ENCODE assay signal across 21 cellular contexts in genomic region chr7:20164420-20165145, GRCh38. TPM values are rescaled to one million over a fixed set of nuclear protein-coding genes. Genes with fewer than 3 reads are reported as not detected.
A peak's percentile ranks its signal among the peaks of the same experiment; 100 is the strongest.
DNase-seq lines count a peak whose midpoint lies in the region; ATAC-seq, FAIRE-seq and TF ChIP-seq lines count a peak whose summit lies in the region.
"Had no signal": no experiment of that assay in that cellular context is flagged by ENCODE, and none has a peak within 500 bp of the region (broad histone marks: within the 10 kb centered on the region; RNA-seq: fewer than 3 reads in every experiment).

No MANE protein-coding gene starts in this region.

- no peaks in the 10 kb centered on the region for H3K4me1 Mint-ChIP-seq in astrocyte (ENCODE audit: low read depth, unreplicated experiment)
- H3K4me1 Mint-ChIP-seq in activated CD4-positive, alpha-beta T cell treated with anti-CD3 and anti-CD28 coated beads for 36 hours = no peaks in the 10 kb centered on the region
- H3K4me1 Mint-ChIP-seq: activated naive CD8-positive, alpha-beta T cell treated with anti-CD3 and anti-CD28 coated beads, Interleukin-2, amount 10 ng/mL, durations not matched to agents 7 days and 5 days had no signal

- no peak overlapping the region for H3K4me2 ChIP-seq in astrocyte (ENCODE audit: low read length)

- H3K27ac ChIP-seq in astrocyte (ENCODE audit: low read depth, low read length) = no peak overlapping the region
- H3K27ac ChIP-seq in lower lobe of right lung = peak overlapping the region; percentile 27
- H3K27ac ChIP-seq: C4-2B, ovary, SJCRH30 had no signal

- H3K27me3 Mint-ChIP-seq in astrocyte (ENCODE audit: low read depth, unreplicated experiment) = no peaks in the 10 kb centered on the region
- no peaks in the 10 kb centered on the region for H3K27me3 Mint-ChIP-seq in activated CD4-positive, alpha-beta T cell treated with anti-CD3 and anti-CD28 coated beads for 36 hours
- H3K27me3 Mint-ChIP-seq: activated naive CD8-positive, alpha-beta T cell treated with anti-CD3 and anti-CD28 coated beads, Interleukin-2, amount 10 ng/mL, durations not matched to agents 7 days and 5 days; stimulated activated naive CD8-positive, alpha-beta T cell treated with anti-CD3 and anti-CD28 coated beads, Interleukin-15, Interleukin-2, amounts not matched to agents 100 ng/mL and 50 ng/mL, for 24 hours had no signal

- DNase-seq in CD1c-positive myeloid dendritic cell (ENCODE audit: extremely low spot score) = peak; percentile 30
- peak; percentile 90 for DNase-seq in HS-5 (ENCODE audit: low read depth)
- peak; percentile 84 for DNase-seq in astrocyte (ENCODE audit: low read depth)
- DNase-seq in lower lobe of right lung = no peak
- DNase-seq in NCI-H1092 treated with DMSO at 0.1 percent for 48 hours (lab: John Stamatoyannopoulos, UW) = no peak
- DNase-seq in activated CD4-positive, alpha-beta T cell treated with anti-CD3 and anti-CD28 coated beads for 36 hours = no peak
- DNase-seq: activated CD4-positive, alpha-beta T cell treated with anti-CD3 and anti-CD28 coated beads, Interleukin-2, amount 50 U/mL, for 48 hours; activated naive CD8-positive, alpha-beta T cell treated with anti-CD3 and anti-CD28 coated beads, Interleukin-2, amount 10 ng/mL, durations not matched to agents 7 days and 5 days; activated T-cell treated with anti-CD3 and anti-CD28 coated beads, Interleukin-2, amount 50 U/mL, for 48 hours; heart left ventricle; kidney glomerular epithelial cell; mucosa of descending colon; NCI-H1048; NCI-H2171 treated with DMSO at 0.1 percent for 48 hours; ovary; SJCRH30 had no signal

- POLR2A ChIA-PET in activated CD4-positive, alpha-beta T cell treated with anti-CD3 and anti-CD28 coated beads for 36 hours (lab: Charles Lee) = no interaction called here

- peak; percentile 45 for FAIRE-seq in astrocyte (lab: Jason Lieb, UNC)

- ATAC-seq in lower lobe of right lung (no peak), HG03196 (IDR thresholded peaks at IDR 0.05; ENCODE audit: unreplicated experiment) (no peak), HG02884 (IDR thresholded peaks at IDR 0.05; ENCODE audit: unreplicated experiment) (no peak)
- no peak for ATAC-seq in activated CD4-positive, alpha-beta T cell treated with anti-CD3 and anti-CD28 coated beads for 36 hours
- ATAC-seq: mucosa of descending colon had no signal

- H3K4me3 ChIP-seq in astrocyte (ENCODE audit: insufficient read depth, low read depth, low read length) (no peak overlapping the region), lower lobe of right lung (no peak overlapping the region)
- H3K4me3 ChIP-seq: heart left ventricle, mucosa of descending colon, ovary, SJCRH30 had no signal

- H3K9me3 ChIP-seq in astrocyte (ENCODE audit: insufficient read depth, low read depth, low read length) = no peaks in the 10 kb centered on the region
- H3K9me3 ChIP-seq in lower lobe of right lung = no peaks in the 10 kb centered on the region
- H3K9me3 ChIP-seq: heart left ventricle, mucosa of descending colon, ovary, SJCRH30 had no signal

- no peaks in the 10 kb centered on the region for H3K36me3 Mint-ChIP-seq in astrocyte (ENCODE audit: low read depth, unreplicated experiment)
- no peaks in the 10 kb centered on the region for H3K36me3 Mint-ChIP-seq in activated CD4-positive, alpha-beta T cell treated with anti-CD3 and anti-CD28 coated beads for 36 hours (ENCODE audit: low read depth)
- H3K36me3 Mint-ChIP-seq: activated naive CD8-positive, alpha-beta T cell treated with anti-CD3 and anti-CD28 coated beads, Interleukin-2, amount 10 ng/mL, durations not matched to agents 7 days and 5 days had no signal

- H3K4me1 ChIP-seq in astrocyte (ENCODE audit: insufficient read depth, low read length) (no peaks in the 10 kb centered on the region), lower lobe of right lung (no peaks in the 10 kb centered on the region)
- H3K4me1 ChIP-seq: SJCRH30 had no signal

- CTCF ChIA-PET in activated CD4-positive, alpha-beta T cell treated with anti-CD3 and anti-CD28 coated beads for 36 hours (lab: Charles Lee) = no interaction called here

- H3K9me3 Mint-ChIP-seq in astrocyte (ENCODE audit: unreplicated experiment) = no peaks in the 10 kb centered on the region
- no peaks in the 10 kb centered on the region for H3K9me3 Mint-ChIP-seq in activated CD4-positive, alpha-beta T cell treated with anti-CD3 and anti-CD28 coated beads for 36 hours (ENCODE audit: low read depth)
- H3K9me3 Mint-ChIP-seq: activated naive CD8-positive, alpha-beta T cell treated with anti-CD3 and anti-CD28 coated beads, Interleukin-2, amount 10 ng/mL, durations not matched to agents 7 days and 5 days; stimulated activated naive CD8-positive, alpha-beta T cell treated with anti-CD3 and anti-CD28 coated beads, Interleukin-15, Interleukin-2, amounts not matched to agents 100 ng/mL and 50 ng/mL, for 24 hours had no signal

- intact Hi-C loops in lower lobe of right lung (cut with DNase I) = no loop called here
- intact Hi-C loops in activated CD4-positive, alpha-beta T cell treated with anti-CD3 and anti-CD28 coated beads for 36 hours (cut with DNase I, micrococcal nuclease) = loop anchor here in 1 of 2 experiments (10.0 kb wide), 1 partner anchor 180 kb away; no protein-coding TSS in a partner anchor

- H2AFZ ChIP-seq in astrocyte (ENCODE audit: low read depth, low read length) = no peak overlapping the region

- no peaks in the 10 kb centered on the region for H3K79me2 ChIP-seq in astrocyte (ENCODE audit: insufficient read depth, low read length)

- TF ChIP-seq CTCF in astrocyte (IDR thresholded peaks at IDR 0.05; ENCODE audit: insufficient read depth, low read depth, low read length) = no peak
- TF ChIP-seq CTCF in lower lobe of right lung (IDR thresholded peaks at IDR 0.05) = no peak

- no peaks in the 10 kb centered on the region for H4K20me1 ChIP-seq in astrocyte (ENCODE audit: insufficient read depth, low read length)

- H3K4me3 Mint-ChIP-seq in astrocyte (ENCODE audit: unreplicated experiment) = no peak overlapping the region
- H3K4me3 Mint-ChIP-seq in activated CD4-positive, alpha-beta T cell treated with anti-CD3 and anti-CD28 coated beads for 36 hours = no peak overlapping the region
- H3K4me3 Mint-ChIP-seq: activated naive CD8-positive, alpha-beta T cell treated with anti-CD3 and anti-CD28 coated beads, Interleukin-2, amount 10 ng/mL, durations not matched to agents 7 days and 5 days; stimulated activated naive CD8-positive, alpha-beta T cell treated with anti-CD3 and anti-CD28 coated beads, Interleukin-15, Interleukin-2, amounts not matched to agents 100 ng/mL and 50 ng/mL, for 24 hours had no signal

- H3K27ac Mint-ChIP-seq in astrocyte (ENCODE audit: unreplicated experiment) = no peak overlapping the region
- no peak overlapping the region for H3K27ac Mint-ChIP-seq in activated CD4-positive, alpha-beta T cell treated with anti-CD3 and anti-CD28 coated beads for 36 hours
- H3K27ac Mint-ChIP-seq: activated naive CD8-positive, alpha-beta T cell treated with anti-CD3 and anti-CD28 coated beads, Interleukin-2, amount 10 ng/mL, durations not matched to agents 7 days and 5 days; stimulated activated naive CD8-positive, alpha-beta T cell treated with anti-CD3 and anti-CD28 coated beads, Interleukin-15, Interleukin-2, amounts not matched to agents 100 ng/mL and 50 ng/mL, for 24 hours had no signal

- H3K27me3 ChIP-seq in astrocyte (ENCODE audit: insufficient read depth, low read length) = no peaks in the 10 kb centered on the region
- no peaks in the 10 kb centered on the region for H3K27me3 ChIP-seq in lower lobe of right lung (ENCODE audit: low read depth)
- H3K27me3 ChIP-seq: heart left ventricle, ovary, SJCRH30 had no signal

- H3K36me3 ChIP-seq in astrocyte (ENCODE audit: insufficient read depth, low read length) = no peaks in the 10 kb centered on the region
- no peaks in the 10 kb centered on the region for H3K36me3 ChIP-seq in lower lobe of right lung
- H3K36me3 ChIP-seq: heart left ventricle, ovary, SJCRH30 had no signal

- H3K9ac ChIP-seq in astrocyte (ENCODE audit: low read length) = no peak overlapping the region

RNA-seq across cellular contexts. Expression of gene MACC1, which starts 52.6 kb away (rescaled TPM):
- total RNA-seq in astrocyte = 0.19 and 2.0 TPM in 2 replicates
- total RNA-seq in lower lobe of right lung = 24.7 TPM
- total RNA-seq in activated CD4-positive, alpha-beta T cell treated with anti-CD3 and anti-CD28 coated beads for 36 hours = under 1 TPM; 0.05 to 0.09 TPM
- total RNA-seq: chondrocyte had no signal

Comparison
In these comparisons a context has a peak if more than half of its experiments do, and no peak if none do; other contexts are left out.
1. DNase-seq: peak in CD1c-positive myeloid dendritic cell (single experiment), HS-5 (single experiment) and astrocyte (single experiment); none in lower lobe of right lung (single experiment), NCI-H1092 treated with DMSO at 0.1 percent for 48 hours (single experiment) and activated CD4-positive, alpha-beta T cell treated with anti-CD3 and anti-CD28 coated beads for 36 hours (single experiment).